8 cellular contexts compared by ENCODE assay signal in the genomic region with DNA sequence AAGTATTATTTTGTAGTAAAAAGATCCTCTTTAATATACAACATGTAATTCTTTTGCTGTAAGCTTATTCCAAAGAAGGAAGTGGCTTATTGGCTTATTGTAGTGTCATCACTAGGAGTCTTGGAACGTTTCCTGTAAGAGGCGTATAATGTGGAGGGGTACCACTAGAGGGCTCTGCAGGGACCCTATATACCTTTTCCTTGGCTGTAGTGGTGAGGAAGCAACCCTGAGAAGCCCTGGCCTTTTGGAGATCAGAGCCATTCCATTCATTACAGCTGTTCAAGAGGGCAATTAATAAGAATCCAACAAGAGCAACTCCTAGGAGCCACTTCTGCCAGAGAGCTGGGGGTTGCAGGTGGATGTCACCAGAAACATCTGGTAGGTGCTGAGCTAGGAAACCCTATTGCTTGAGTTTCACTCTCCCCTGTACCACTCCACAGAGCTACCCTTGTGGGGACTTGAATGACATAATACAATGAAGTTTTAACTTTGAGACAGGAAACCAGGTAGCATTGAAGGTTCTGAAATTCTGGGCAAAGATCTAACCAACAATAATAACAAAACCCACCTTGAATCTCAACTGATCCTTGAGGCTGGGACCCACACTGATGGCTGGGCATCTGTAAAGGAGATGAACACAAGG.
A peak's percentile ranks its signal among the peaks of the same experiment; 100 is the strongest.
DNase-seq lines count a peak whose midpoint lies in the region; ATAC-seq, FAIRE-seq and TF ChIP-seq lines count a peak whose summit lies in the region.

No MANE protein-coding gene starts in this region.

- no peak overlapping the region for H3K4me2 ChIP-seq in mesendoderm (ENCODE audit: low read length)

- no peak for FAIRE-seq in bronchial epithelial cell (lab: Jason Lieb, UNC)
- no peak for FAIRE-seq in H54 (lab: Jason Lieb, UNC)

- H2BK5ac ChIP-seq in mesendoderm (ENCODE audit: low read length), result no peak overlapping the region

- H4K5ac ChIP-seq in mesendoderm (ENCODE audit: low read length), result no peak overlapping the region

- no peaks in the 10 kb centered on the region for H3K79me2 ChIP-seq in mesendoderm (ENCODE audit: control insufficient read depth, insufficient read depth, low read length)

- intact Hi-C loops in Panc1 (cut with micrococcal nuclease; ENCODE audit: unreplicated experiment), result loop anchor here (5.0 kb wide), 1 partner anchor 94 kb away; no protein-coding TSS in a partner anchor

- no peak overlapping the region for H3K18ac ChIP-seq in mesendoderm (ENCODE audit: low read length)

- H3K4me1 ChIP-seq in Panc1 (ENCODE audit: control insufficient read depth, insufficient read depth, low read length) (peaks cover 16% of the 10 kb centered on the region), mesendoderm (ENCODE audit: control insufficient read depth, low read depth, low read length) (peaks cover 5% of the 10 kb centered on the region)

- H3K4ac ChIP-seq in mesendoderm (ENCODE audit: low read depth, low read length), result peak overlapping the region; percentile 41

- H4K8ac ChIP-seq in mesendoderm (ENCODE audit: low read depth, low read length), result no peak overlapping the region

- BruUV-seq in Panc1 (replicated peaks; lab: Mats Ljungman, UMichigan), result no TSS peak

- H3K23ac ChIP-seq in mesendoderm (ENCODE audit: low read length), result no peak overlapping the region

- H2BK15ac ChIP-seq in mesendoderm (replicated peaks; ENCODE audit: low read depth), result no peak overlapping the region

- no peaks in the 10 kb centered on the region for H3K9me3 ChIP-seq in Panc1 (ENCODE audit: control insufficient read depth, insufficient read depth, low read depth, low read length)

- DNase-seq in DMS114 treated with DMSO at 0.1 percent for 48 hours (lab: John Stamatoyannopoulos, UW; ENCODE audit: unreplicated experiment), result peak; percentile 36
- DNase-seq in HuH-7 (ENCODE audit: low spot score), result peak; percentile 75
- peak; percentile 24 for DNase-seq in Panc1 (ENCODE audit: low read depth, low spot score)
- peak; percentile 73 for DNase-seq in bronchial epithelial cell (ENCODE audit: low read depth)
- DNase-seq in mesendoderm, result peak; percentile 89
- no peak for DNase-seq in H54 (ENCODE audit: insufficient read length, low spot score)

- ATAC-seq in GM19452 (IDR thresholded peaks at IDR 0.05; ENCODE audit: unreplicated experiment) (peak; percentile 38), Panc1 (peak; percentile 62), GM19023 (IDR thresholded peaks at IDR 0.05; ENCODE audit: unreplicated experiment) (no peak)

- CTCF ChIA-PET in Panc1 (lab: Charles Lee), result interaction anchor here (1.2 to 2.0 kb wide), 2 partner anchors 26 to 97 kb away, joined by 3 to 9 read pairs; no protein-coding TSS in a partner anchor

- H3K4me3 ChIP-seq in Panc1 (ENCODE audit: low read depth in 2 of 2, low read length in 2 of 2) (no peak overlapping the region), bronchial epithelial cell (ENCODE audit: low read depth, low read length) (no peak overlapping the region), mesendoderm (ENCODE audit: low read length) (no peak overlapping the region)

- H3K27me3 ChIP-seq in Panc1 (ENCODE audit: control insufficient read depth, insufficient read depth, low read length) (no peaks in the 10 kb centered on the region), bronchial epithelial cell (ENCODE audit: control insufficient read depth, insufficient read depth, low read length) (no peaks in the 10 kb centered on the region), mesendoderm (ENCODE audit: insufficient read depth, low read length, poor library complexity) (no peaks in the 10 kb centered on the region)

- no peak overlapping the region for H3K9ac ChIP-seq in mesendoderm (ENCODE audit: low read length)

- POLR2A ChIA-PET in Panc1 (lab: Charles Lee), result interaction anchor here (0.6 kb wide), 1 partner anchor 217 kb away, joined by 3 read pairs; no protein-coding TSS in a partner anchor

- no peaks in the 10 kb centered on the region for H3K36me3 ChIP-seq in Panc1 (ENCODE audit: control insufficient read depth, insufficient read depth, low read length)
- H3K36me3 ChIP-seq in bronchial epithelial cell (ENCODE audit: control insufficient read depth, insufficient read depth, low read length), result no peaks in the 10 kb centered on the region
- H3K36me3 ChIP-seq in mesendoderm (ENCODE audit: control insufficient read depth, insufficient read depth, low read length), result no peaks in the 10 kb centered on the region

- no peak overlapping the region for H2AK5ac ChIP-seq in mesendoderm (ENCODE audit: low read length)

- H3K27ac ChIP-seq in Panc1 (ENCODE audit: low read length) (no peak overlapping the region), mesendoderm (ENCODE audit: low read depth, low read length) (no peak overlapping the region)

- TF ChIP-seq POLR2A in H54 (IDR thresholded peaks at IDR 0.05; ENCODE audit: low read depth, low read length), result no peak

- H3K79me1 ChIP-seq in mesendoderm (ENCODE audit: low read length), result no peaks in the 10 kb centered on the region

- in situ Hi-C loops in Panc1 (cut with HindIII; ENCODE audit: low pct_unique_long_range_greater_than_20kb, low sequenced_read_pairs), result no loop called here

- H3K56ac ChIP-seq in mesendoderm (ENCODE audit: low read length), result no peak overlapping the region

- peak; percentile 80 for TF ChIP-seq CTCF in Panc1 (IDR thresholded peaks at IDR 0.05)
- peak; percentile 63 for TF ChIP-seq CTCF in bronchial epithelial cell (IDR thresholded peaks at IDR 0.05; ENCODE audit: insufficient read depth, low read length, severe bottlenecking)

- H2BK120ac ChIP-seq in mesendoderm (ENCODE audit: low read depth, low read length), result no peak overlapping the region

- no CpG with 5 or more reads among the region's 2 CpGs for WGBS in mesendoderm (ENCODE audit: extremely low coverage, insufficient coverage, low lambda C conversion rate)
